9 cellular contexts compared by ENCODE assay signal in the genomic region with DNA sequence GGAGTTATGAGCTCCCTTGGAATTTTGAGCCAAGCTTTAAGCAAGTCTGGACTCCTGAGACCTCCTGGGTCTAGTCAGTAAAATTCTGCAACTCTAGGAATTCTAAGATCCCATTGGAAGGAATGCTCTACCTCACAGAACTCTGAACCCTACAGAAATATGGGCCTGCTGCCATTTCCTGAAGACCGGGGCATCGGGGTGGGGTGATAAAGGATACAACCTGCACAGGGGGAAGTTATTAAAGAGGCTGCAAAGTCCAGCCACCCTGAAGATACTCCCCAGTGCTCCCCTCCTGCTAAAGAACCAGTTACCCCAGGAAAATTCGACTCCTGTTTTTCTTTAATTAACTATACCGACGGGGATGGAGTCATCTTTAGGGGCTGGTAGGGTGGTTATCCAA. TPM values are rescaled to one million over a fixed set of nuclear protein-coding genes. Genes with fewer than 3 reads are reported as not detected.
DNase-seq lines count a peak whose midpoint lies in the region; TF ChIP-seq lines count a peak whose summit lies in the region.
"Had no signal": no experiment of that assay in that cellular context is flagged by ENCODE, and none has a peak within 500 bp of the region (broad histone marks: within the 10 kb centered on the region; RNA-seq: fewer than 3 reads in every experiment).

No MANE protein-coding gene starts in this region.

- intact Hi-C loops in ovary (cut with DNase I) = no loop called here

- no peaks in the 10 kb centered on the region for H3K27me3 ChIP-seq in ectodermal cell (ENCODE audit: control insufficient read depth, insufficient read depth, low read length, poor library complexity, severe bottlenecking)
- no peaks in the 10 kb centered on the region for H3K27me3 ChIP-seq in ovary
- no peaks in the 10 kb centered on the region for H3K27me3 ChIP-seq in SJCRH30

- no peak for TF ChIP-seq EP300 in ovary (IDR thresholded peaks at IDR 0.05)

- POLR2A ChIA-PET in HEK293 (lab: Yijun Ruan, JAX) = interaction anchor here (0.8 to 2.6 kb wide), 7 partner anchors 8 to 81 kb away, joined by 3 to 16 read pairs (median 8); a partner anchor contains a TSS
- POLR2A ChIA-PET in GM10248 (lab: Yijun Ruan, JAX) = no interaction called here

- H3K4me3 ChIP-seq in HEK293 (ENCODE audit: low read depth, low read length) (no peak overlapping the region), ectodermal cell (ENCODE audit: insufficient read depth, low read depth, low read length) (peak overlapping the region; percentile 23), ovary (peak overlapping the region; percentile 42), SJCRH30 (no peak overlapping the region)

- H3K27ac ChIP-seq in HEK293 (ENCODE audit: extremely low read depth, low read depth, low read length) = peak overlapping the region; percentile 68
- no peak overlapping the region for H3K27ac ChIP-seq in ectodermal cell (ENCODE audit: insufficient read depth, low read depth, low read length, poor library complexity, severe bottlenecking)
- H3K27ac ChIP-seq in ovary = no peak overlapping the region
- H3K27ac ChIP-seq in SJCRH30 = no peak overlapping the region

- TF ChIP-seq CTCF in HEK293 (tag by site-specific recombination; IDR thresholded peaks at IDR 0.05) (no peak), ovary (IDR thresholded peaks at IDR 0.05) (no peak), GM10248 (IDR thresholded peaks at IDR 0.05; ENCODE audit: control extremely low read depth, extremely low read depth, low read depth, missing control alignments) (no peak)

- H3K36me3 ChIP-seq in HEK293 (ENCODE audit: control insufficient read depth in 2 of 2, insufficient read depth in 1 of 2, low read length in 2 of 2) (peaks cover 24 to 35% of the 10 kb centered on the region in 2 experiments; a peak in 2 of 3 replicates), ectodermal cell (ENCODE audit: control insufficient read depth, insufficient read depth, low read length) (peaks cover 7% of the 10 kb centered on the region), ovary (no peaks in the 10 kb centered on the region), SJCRH30 (peaks cover 4% of the 10 kb centered on the region; the same call in 1 of the 2 replicates)

- WGBS in ectodermal cell, 2 experiments = 95 to 99% methylated on average over 5 of the region's 5 CpGs
- 17 to 38% (median 18%) methylated on average over 5 of the region's 5 CpGs for WGBS in ovary, 3 donors

- CTCF ChIA-PET in HEK293 (lab: Yijun Ruan, JAX) = interaction anchor here (0.5 to 2.8 kb wide), 6 partner anchors 8 to 61 kb away, joined by 4 to 21 read pairs (median 8); a partner anchor contains a TSS
- CTCF ChIA-PET in GM10248 (lab: Yijun Ruan, JAX) = interaction anchor here (2.5 kb wide), 1 partner anchor 11 kb away, joined by 11 read pairs; a partner anchor contains a TSS

- DNase-seq in ovary (no peak), GM10248 (ENCODE audit: extremely low spot score) (no peak), SJCRH30 (no peak), HuH-7.5 (ENCODE audit: low spot score) (no peak)
- DNase-seq: activated naive CD8-positive, alpha-beta T cell treated with anti-CD3 and anti-CD28 coated beads, Interleukin-2, amount 10 ng/mL, durations not matched to agents 7 days and 5 days; kidney glomerular epithelial cell; NCI-H446 treated with DMSO at 0.1 percent for 48 hours had no signal

- H3K9me3 ChIP-seq in HEK293 (ENCODE audit: control insufficient read depth, insufficient read depth, low read depth, low read length) (no peaks in the 10 kb centered on the region), ectodermal cell (ENCODE audit: control insufficient read depth, low read length) (no peaks in the 10 kb centered on the region), ovary (no peaks in the 10 kb centered on the region), SJCRH30 (replicated peaks) (no peaks in the 10 kb centered on the region)

- TF ChIP-seq POLR2A in ovary (IDR thresholded peaks at IDR 0.05) = no peak

- H3K4me1 ChIP-seq in HEK293 (ENCODE audit: control insufficient read depth, insufficient read depth, low read length) = peaks cover 20% of the 10 kb centered on the region
- H3K4me1 ChIP-seq in ectodermal cell (ENCODE audit: control insufficient read depth, insufficient read depth, low read length) = peaks cover 17% of the 10 kb centered on the region
- H3K4me1 ChIP-seq in ovary (ENCODE audit: insufficient read depth) = peaks cover 15% of the 10 kb centered on the region
- H3K4me1 ChIP-seq in SJCRH30 = no peaks in the 10 kb centered on the region

TF ChIP-seq in HEK293, 187 proteins besides CTCF, POLR2A, EP300 and RAD21:
- TF ChIP-seq KLF1 (tag by site-specific recombination; IDR thresholded peaks at IDR 0.05) (no peak), ZNF274 (IDR thresholded peaks at IDR 0.05; ENCODE audit: low read length) (no peak), ZNF274 (tag by site-specific recombination; IDR thresholded peaks at IDR 0.05; ENCODE audit: borderline replicate concordance) (no peak)
- TF ChIP-seq, protein P1, sequence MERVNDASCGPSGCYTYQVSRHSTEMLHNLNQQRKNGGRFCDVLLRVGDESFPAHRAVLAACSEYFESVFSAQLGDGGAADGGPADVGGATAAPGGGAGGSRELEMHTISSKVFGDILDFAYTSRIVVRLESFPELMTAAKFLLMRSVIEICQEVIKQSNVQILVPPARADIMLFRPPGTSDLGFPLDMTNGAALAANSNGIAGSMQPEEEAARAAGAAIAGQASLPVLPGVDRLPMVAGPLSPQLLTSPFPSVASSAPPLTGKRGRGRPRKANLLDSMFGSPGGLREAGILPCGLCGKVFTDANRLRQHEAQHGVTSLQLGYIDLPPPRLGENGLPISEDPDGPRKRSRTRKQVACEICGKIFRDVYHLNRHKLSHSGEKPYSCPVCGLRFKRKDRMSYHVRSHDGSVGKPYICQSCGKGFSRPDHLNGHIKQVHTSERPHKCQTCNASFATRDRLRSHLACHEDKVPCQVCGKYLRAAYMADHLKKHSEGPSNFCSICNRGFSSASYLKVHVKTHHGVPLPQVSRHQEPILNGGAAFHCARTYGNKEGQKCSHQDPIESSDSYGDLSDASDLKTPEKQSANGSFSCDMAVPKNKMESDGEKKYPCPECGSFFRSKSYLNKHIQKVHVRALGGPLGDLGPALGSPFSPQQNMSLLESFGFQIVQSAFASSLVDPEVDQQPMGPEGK (tag by site-specific recombination; IDR thresholded peaks at IDR 0.05) = no peak

RNA-seq across cellular contexts. Expression of a gene that starts 2.4 kb away (rescaled TPM):
- 25.4 TPM for polyA plus RNA-seq in ectodermal cell (2013, experiment 1 of 4)
- polyA plus RNA-seq in ectodermal cell (2013, experiment 2 of 4) = 24.1 TPM
- polyA plus RNA-seq in ectodermal cell (2013, experiment 3 of 4) = 19.8 TPM
- 20.7 TPM for polyA plus RNA-seq in ectodermal cell (2013, experiment 4 of 4)
- total RNA-seq in ovary = 10 to 100 TPM; 18.5 to 28.4 (median 23.1) TPM
- 10 to 100 TPM in 1 of 2 donors, 1 to 10 TPM in 1; 5.5 to 19.5 TPM for polyA plus RNA-seq in ovary
- total RNA-seq in SJCRH30 (2014; rRNA removed; shearing (Covaris generic)) = 19.4 and 20.0 TPM in 2 replicates

RNA-seq across cellular contexts. Expression of a gene that starts 11.5 kb away (rescaled TPM):
- 24.6 TPM for polyA plus RNA-seq in ectodermal cell (2013, experiment 1 of 4)
- 31.3 TPM for polyA plus RNA-seq in ectodermal cell (2013, experiment 2 of 4)
- 26.6 TPM for polyA plus RNA-seq in ectodermal cell (2013, experiment 3 of 4)
- polyA plus RNA-seq in ectodermal cell (2013, experiment 4 of 4) = 28.1 TPM
- 10 to 100 TPM; 10.4 to 16.0 (median 12.1) TPM for total RNA-seq in ovary
- polyA plus RNA-seq in ovary = 10 to 100 TPM in 1 of 2 donors, 1 to 10 TPM in 1; 9.7 to 11.7 TPM
- total RNA-seq in SJCRH30 (2014; rRNA removed; shearing (Covaris generic)) = 37.3 and 37.9 TPM in 2 replicates

RNA-seq across cellular contexts. Expression of a gene that starts 14.3 kb away (rescaled TPM):
- polyA plus RNA-seq in ectodermal cell (2013, experiment 1 of 4) = 1.7 TPM
- polyA plus RNA-seq in ectodermal cell (2013, experiment 2 of 4) = 1.4 TPM
- polyA plus RNA-seq in ectodermal cell (2013, experiment 3 of 4) = 1.6 TPM
- 1.8 TPM for polyA plus RNA-seq in ectodermal cell (2013, experiment 4 of 4)
- 1 to 10 TPM in 1 of 7 donors, under 1 TPM in 6; 0.24 to 2.4 (median 0.52) TPM for total RNA-seq in ovary
- polyA plus RNA-seq in ovary = under 1 TPM in 1 of 2 donors, not detected in 1; 0.29 TPM
- total RNA-seq in SJCRH30 (2014; rRNA removed; shearing (Covaris generic)) = not detected in 2 replicates

RNA-seq across cellular contexts. Expression of a gene that starts 51.8 kb away (rescaled TPM):
- polyA plus RNA-seq in ectodermal cell (2013, experiment 1 of 4) = 99.8 TPM
- polyA plus RNA-seq in ectodermal cell (2013, experiment 2 of 4) = 72.3 TPM
- 62.8 TPM for polyA plus RNA-seq in ectodermal cell (2013, experiment 3 of 4)
- 75.4 TPM for polyA plus RNA-seq in ectodermal cell (2013, experiment 4 of 4)
- 100 to 1,000 TPM in 2 of 7 donors, 10 to 100 TPM in 5; 52.3 to 113 (median 80.3) TPM for total RNA-seq in ovary
- polyA plus RNA-seq in ovary = 10 to 100 TPM; 29.5 to 82.1 TPM
- total RNA-seq in SJCRH30 (2014; rRNA removed; shearing (Covaris generic)) = 26.4 and 39.8 TPM in 2 replicates

Comparison
In these comparisons a context has a peak if more than half of its experiments do, and no peak if none do; other contexts are left out.
1. H3K4me3 ChIP-seq: peak in ectodermal cell (single experiment) and ovary (single experiment); none in HEK293 (single experiment) and SJCRH30 (single experiment).